28 cellular contexts compared by ENCODE assay signal in genomic region chr19:56617531-56617930, GRCh38. TPM values are rescaled to one million over a fixed set of nuclear protein-coding genes. Genes with fewer than 3 reads are reported as not detected.
"Had no signal": no experiment of that assay in that cellular context is flagged by ENCODE, and none has a peak within 500 bp of the region (broad histone marks: within the 10 kb centered on the region; RNA-seq: fewer than 3 reads in every experiment).

No MANE protein-coding gene starts in this region.

- H3K4me3 Mint-ChIP-seq: memory B cell; naive B cell; nephron; stimulated activated memory B cell treated with anti-CD40 and anti-IgM and Interleukin-4, amounts not matched to agents 10 μg/mL and 1 μg/mL and 100 μg/mL, for 72 hours had no signal

- H3K27me3 ChIP-seq: colonic mucosa, esophagus squamous epithelium, right atrium auricular region, spleen, tibial nerve, upper lobe of left lung had no signal

- H3K36me3 ChIP-seq: colonic mucosa had no signal

- H3K27ac ChIP-seq: colonic mucosa, esophagus squamous epithelium, prostate gland, right atrium auricular region, skin epidermis, spleen, thoracic aorta, tibial nerve, upper lobe of left lung had no signal

- H3K4me1 ChIP-seq: colonic mucosa, esophagus squamous epithelium, prostate gland, spleen, tibial nerve, upper lobe of left lung had no signal

- DNase-seq: colonic mucosa; dermis blood vessel endothelial cell; effector memory CD4-positive, alpha-beta T cell; erythroblast; esophagus squamous epithelium; foreskin melanocyte; naive B cell; nucleus accumbens; spleen; stimulated activated CD4-positive, alpha-beta T cell treated with anti-CD3 and anti-CD28 coated beads, Interleukin-4, amount 100 ng/mL, for 4 hours; stimulated activated naive CD8-positive, alpha-beta T cell treated with anti-CD3 and anti-CD28 coated beads, Interleukin-15, Interleukin-2, amounts not matched to agents 100 U/mL and 50 U/mL, for 24 hours; upper lobe of left lung had no signal

- H3K4me3 ChIP-seq: colonic mucosa, esophagus squamous epithelium, lung, prostate gland, right atrium auricular region, skin epidermis, spleen, thoracic aorta, tibial nerve, upper lobe of left lung had no signal

- H3K27me3 Mint-ChIP-seq: memory B cell; naive B cell; stimulated activated memory B cell treated with anti-CD40 and anti-IgM and Interleukin-4, amounts not matched to agents 10 μg/mL and 1 μg/mL and 100 μg/mL, for 72 hours had no signal

- H3K27ac Mint-ChIP-seq: memory B cell; nephron; stimulated activated memory B cell treated with anti-CD40 and anti-IgM and Interleukin-4, amounts not matched to agents 10 μg/mL and 1 μg/mL and 100 μg/mL, for 72 hours had no signal

- H3K4me1 Mint-ChIP-seq: memory B cell; nephron; stimulated activated memory B cell treated with anti-CD40 and anti-IgM and Interleukin-4, amounts not matched to agents 10 μg/mL and 1 μg/mL and 100 μg/mL, for 72 hours had no signal

- H3K9me3 ChIP-seq: prostate gland, right atrium auricular region had no signal

- ATAC-seq: left lobe of liver; sciatic nerve; stimulated activated memory B cell treated with anti-CD40 and anti-IgM and Interleukin-4, amounts not matched to agents 10 μg/mL and 1 μg/mL and 100 μg/mL, for 72 hours; stimulated activated naive CD8-positive, alpha-beta T cell treated with anti-CD3 and anti-CD28 coated beads, Interleukin-15, Interleukin-2, amounts not matched to agents 100 U/mL and 50 U/mL, for 24 hours had no signal

RNA-seq across cellular contexts. Expression of gene SMIM17, which starts 25.4 kb away (rescaled TPM):
- total RNA-seq: colonic mucosa, left lobe of liver, mononuclear cell, prostate gland, right atrium auricular region had no signal
- polyA plus RNA-seq: liver, spleen had no signal

RNA-seq across cellular contexts. Expression of gene ZNF835, which starts 54.0 kb away (rescaled TPM):
- total RNA-seq: chondrocyte, osteocyte had no signal
- polyA plus RNA-seq: keratinocyte had no signal
